ENCODE assay signal across 16 cellular contexts in genomic region chr20:59181936-59182335, GRCh38. TPM values are rescaled to one million over a fixed set of nuclear protein-coding genes. Genes with fewer than 3 reads are reported as not detected.
"Had no signal": no experiment of that assay in that cellular context is flagged by ENCODE, and none has a peak within 500 bp of the region (broad histone marks: within the 10 kb centered on the region; RNA-seq: fewer than 3 reads in every experiment).

No MANE protein-coding gene starts in this region.

- DNase-seq: activated CD4-positive, CD25-positive, alpha-beta regulatory T cell treated with anti-CD3 and anti-CD28 coated beads, Interleukin-2, amount 50 U/mL, for 72 hours; activated T-cell treated with anti-CD3 and anti-CD28 coated beads, Interleukin-2, amount 50 U/mL, for 48 hours; effector CD8-positive, alpha-beta T cell; left ventricle myocardium inferior; mesenchymal stem cell; ovary; stimulated activated CD4-positive, alpha-beta T cell treated with anti-CD3 and anti-CD28 coated beads, Interleukin-12 subunit alpha, Interleukin-12 subunit beta, amount 100 ng/mL, for 4 hours; stimulated activated naive CD8-positive, alpha-beta T cell treated with anti-CD3 and anti-CD28 coated beads, Interleukin-15, Interleukin-2, amounts not matched to agents 100 U/mL and 50 U/mL, for 24 hours; upper lobe of right lung had no signal

- H3K4me3 ChIP-seq: cardiac muscle cell, coronary artery, gastroesophageal sphincter, left ventricle myocardium inferior, ovary, upper lobe of right lung had no signal

- H3K27me3 ChIP-seq: gastroesophageal sphincter, ovary, upper lobe of right lung had no signal

- ATAC-seq: gastroesophageal sphincter; SK-N-SH treated with all-trans-retinoic acid at 6 μM for 48 hours; stimulated activated naive CD8-positive, alpha-beta T cell treated with anti-CD3 and anti-CD28 coated beads, Interleukin-15, Interleukin-2, amounts not matched to agents 100 U/mL and 50 U/mL, for 24 hours; upper lobe of right lung had no signal

- H3K36me3 ChIP-seq: cardiac muscle cell, gastroesophageal sphincter, left ventricle myocardium inferior, ovary, upper lobe of right lung had no signal

- H3K27ac ChIP-seq: cardiac muscle cell, coronary artery, gastroesophageal sphincter, left ventricle myocardium inferior, ovary, upper lobe of right lung had no signal

- H3K9me3 ChIP-seq: ovary, upper lobe of right lung had no signal

- H3K4me1 ChIP-seq: gastroesophageal sphincter, upper lobe of right lung had no signal

- H3K4me3 Mint-ChIP-seq: neural crest cell; T-helper 1 cell treated with Interleukin-12 subunit alpha and Interleukin-12 subunit beta and Interleukin-4 antibody, amounts not matched to agents 30 μg/mL and 1 μg/mL, for 36 hours had no signal

RNA-seq across cellular contexts. Expression of gene ZNF831, which starts 18.3 kb away (rescaled TPM):
- total RNA-seq: cardiac muscle cell, neural crest cell had no signal
- polyA plus RNA-seq: cardiac muscle cell, keratinocyte had no signal
